9 cellular contexts compared by ENCODE assay signal in genomic region chr1:67347688-67348472, GRCh38. TPM values are rescaled to one million over a fixed set of nuclear protein-coding genes. Genes with fewer than 3 reads are reported as not detected.
DNase-seq lines count a peak whose midpoint lies in the region; ATAC-seq, FAIRE-seq and TF ChIP-seq lines count a peak whose summit lies in the region.
"Had no signal": no experiment of that assay in that cellular context is flagged by ENCODE, and none has a peak within 500 bp of the region (broad histone marks: within the 10 kb centered on the region; RNA-seq: fewer than 3 reads in every experiment).

No MANE protein-coding gene starts in this region.

- no peaks in the 10 kb centered on the region for H3K79me2 ChIP-seq in hepatocyte

- H3K36me3 ChIP-seq in hepatocyte (replicated peaks; ENCODE audit: insufficient read depth, low read depth): no peaks in the 10 kb centered on the region
- no peaks in the 10 kb centered on the region for H3K36me3 ChIP-seq in small intestine (ENCODE audit: control insufficient read depth in 2 of 2, insufficient read depth in 2 of 2, low read length in 2 of 2)

- no peak for TF ChIP-seq POLR2A in H54 (IDR thresholded peaks at IDR 0.05; ENCODE audit: low read depth, low read length)

- TF ChIP-seq CTCF in D721Med (IDR thresholded peaks at IDR 0.05; ENCODE audit: insufficient read depth, missing control alignments): peak; percentile 77
- peak; percentile 86 for TF ChIP-seq CTCF in astrocyte of the cerebellum (IDR thresholded peaks at IDR 0.05; ENCODE audit: low read depth, low read length, missing control alignments)
- peak; percentile 79 for TF ChIP-seq CTCF in hepatocyte (IDR thresholded peaks at IDR 0.05; ENCODE audit: poor library complexity)

- no peak for FAIRE-seq in D721Med (lab: Jason Lieb, UNC)
- peak; percentile 88 for FAIRE-seq in H54 (lab: Jason Lieb, UNC)
- FAIRE-seq in small intestine (lab: Jason Lieb, UNC): no peak

- no peaks in the 10 kb centered on the region for H3K9me2 ChIP-seq in hepatocyte (replicated peaks; ENCODE audit: insufficient read depth)

- no peak for DNase-seq in D721Med (ENCODE audit: insufficient read length, low spot score)
- DNase-seq in H54 (ENCODE audit: insufficient read length, low spot score): peak; percentile 46
- peak; percentile 47 for DNase-seq in NCI-H345 (lab: John Stamatoyannopoulos, UW)
- peak; percentile 56 for DNase-seq in astrocyte of the cerebellum (ENCODE audit: low read depth)
- DNase-seq in hepatocyte (ENCODE audit: low spot score): peak; percentile 70
- DNase-seq in small intestine: peak; percentile 52
- no peak for DNase-seq in GDM1 (lab: John Stamatoyannopoulos, UW)
- DNase-seq: activated B cell treated with CpG ODN at 0.5 μM for 24 hours had no signal

- no peak overlapping the region for H2AFZ ChIP-seq in hepatocyte

- in situ Hi-C loops in astrocyte of the cerebellum (cut with HindIII; ENCODE audit: low sequenced_read_pairs): loop anchor here (5.0 kb wide), 2 partner anchors 79 to 154 kb away; no protein-coding TSS in a partner anchor

- H3K4me3 ChIP-seq in astrocyte of the cerebellum (ENCODE audit: low read depth, low read length) (peak overlapping the region; percentile 10), hepatocyte (no peak overlapping the region), small intestine (ENCODE audit: low read depth in 1 of 2, low read length in 2 of 2) (no peak overlapping the region)

- H3K4me2 ChIP-seq in hepatocyte: peak overlapping the region; percentile 19

- ATAC-seq in GM21390 (IDR thresholded peaks at IDR 0.05; ENCODE audit: unreplicated experiment): no peak

- H3K27ac ChIP-seq in hepatocyte (no peak overlapping the region), small intestine (ENCODE audit: low read depth in 1 of 2, low read length in 1 of 2) (no peak overlapping the region)

- H3K4me1 ChIP-seq in hepatocyte (ENCODE audit: insufficient read depth) (no peaks in the 10 kb centered on the region), small intestine (ENCODE audit: control insufficient read depth in 2 of 2, insufficient read depth in 1 of 2, low read depth in 1 of 2, low read length in 1 of 2) (no peaks in the 10 kb centered on the region)

- 48% methylated on average over 12 of the region's 12 CpGs for WGBS in hepatocyte (ENCODE audit: low lambda C conversion rate, missing lambda C conversion rate)
- WGBS in small intestine, 3 donors: 65 to 72% (median 66%) methylated on average over 12 of the region's 12 CpGs

- H3K27me3 ChIP-seq in hepatocyte (no peaks in the 10 kb centered on the region), small intestine (ENCODE audit: control insufficient read depth in 2 of 2, insufficient read depth in 2 of 2, low read length in 2 of 2) (no peaks in the 10 kb centered on the region)

- H4K20me1 ChIP-seq in hepatocyte (ENCODE audit: insufficient read depth, poor library complexity, severe bottlenecking): no peaks in the 10 kb centered on the region

- H3K9me3 ChIP-seq in hepatocyte (ENCODE audit: low read depth) (no peaks in the 10 kb centered on the region), small intestine (ENCODE audit: control insufficient read depth, low read depth) (no peaks in the 10 kb centered on the region)

RNA-seq across cellular contexts. Expression of gene IL12RB2, which starts 40.2 kb away (rescaled TPM):
- 0.47 TPM in 1 of 2 replicates, not detected in the other for total RNA-seq in hepatocyte
- polyA plus RNA-seq in hepatocyte (0.10 TPM in 1 of 2 replicates, not detected in the other), small intestine (under 1 TPM in 2 of 3 donors, not detected in 1; 0.21 to 0.54 TPM)

Comparison
In these comparisons a context has a peak if more than half of its experiments do, and no peak if none do; other contexts are left out.
1. DNase-seq: peak in H54 (single experiment), NCI-H345 (single experiment), astrocyte of the cerebellum (single experiment), hepatocyte (single experiment) and small intestine (single experiment); none in D721Med (single experiment) and GDM1 (single experiment).
2. Peak in every context shown above with its lines, with median percentiles within 50 percentile points of each other: CTCF ChIP-seq.